ENCODE assay signal across 12 cellular contexts in the genomic region with DNA sequence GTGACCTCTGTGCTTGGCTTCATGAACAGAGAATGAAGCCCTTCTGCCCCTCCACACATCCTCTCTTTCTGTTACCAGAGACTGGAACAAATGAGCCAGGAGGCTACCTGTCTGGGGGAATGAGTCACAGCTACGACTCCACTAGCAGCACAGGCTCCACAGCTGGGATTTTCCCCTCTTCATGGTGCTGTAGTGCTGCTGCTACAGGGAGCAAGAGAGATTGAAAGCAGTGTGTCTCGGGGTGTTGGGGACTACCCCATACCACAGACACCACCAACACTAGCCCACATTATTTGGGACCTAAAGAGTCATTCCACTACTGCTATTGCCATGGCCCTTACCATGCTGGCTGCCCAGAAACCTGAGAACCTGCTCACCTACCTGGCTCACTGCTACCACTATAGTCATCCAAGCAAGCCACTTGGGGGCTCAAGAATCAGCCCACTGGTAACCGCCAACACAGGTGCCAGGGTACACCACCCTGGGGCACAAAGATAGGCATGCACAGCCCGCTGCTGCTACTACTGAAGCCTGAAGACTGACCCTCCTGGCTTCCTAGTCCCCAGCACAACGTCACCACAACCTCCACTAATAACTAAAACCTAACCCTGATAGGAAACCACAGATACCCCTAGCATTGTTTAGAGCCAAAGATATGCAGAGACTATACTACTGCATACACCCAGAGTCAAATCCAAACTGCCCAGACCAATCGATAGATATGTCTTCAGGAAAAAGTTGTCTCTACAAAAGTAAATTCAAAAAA. TPM values are rescaled to one million over a fixed set of nuclear protein-coding genes. Genes with fewer than 3 reads are reported as not detected.
A peak's percentile ranks its signal among the peaks of the same experiment; 100 is the strongest.
DNase-seq lines count a peak whose midpoint lies in the region; ATAC-seq and TF ChIP-seq lines count a peak whose summit lies in the region.
"Had no signal": no experiment of that assay in that cellular context is flagged by ENCODE, and none has a peak within 500 bp of the region (broad histone marks: within the 10 kb centered on the region; RNA-seq: fewer than 3 reads in every experiment).

No MANE protein-coding gene starts in this region.

- H3K4me3 ChIP-seq in aorta (ENCODE audit: low read length in 2 of 2): no peak overlapping the region
- H3K4me3 ChIP-seq: BLaER1 treated with 17β-estradiol and CSF1 and Interleukin-3, amounts not matched to agents 10 nM and 100 nM; transverse colon had no signal

- WGBS in aorta, 2 donors: 68 to 77% methylated on average over 6 of the region's 6 CpGs

- peaks cover 31% of the 10 kb centered on the region for H3K27me3 Mint-ChIP-seq in activated T-cell treated with anti-CD3 and anti-CD28 coated beads, Interleukin-2, amount 50 U/mL, for 4 hours (ENCODE audit: low read depth)
- no peaks in the 10 kb centered on the region for H3K27me3 Mint-ChIP-seq in type B pancreatic cell

- H3K36me3 ChIP-seq in aorta (ENCODE audit: control insufficient read depth in 1 of 2, insufficient read depth in 2 of 2, low read length in 1 of 2): no peaks in the 10 kb centered on the region
- H3K36me3 ChIP-seq: BLaER1 treated with 17β-estradiol and CSF1 and Interleukin-3, amounts not matched to agents 10 nM and 100 nM; transverse colon had no signal

- no peak overlapping the region for H3K27ac Mint-ChIP-seq in type B pancreatic cell
- H3K27ac Mint-ChIP-seq: WTC11 had no signal

- H3K4me3 Mint-ChIP-seq in activated T-cell treated with anti-CD3 and anti-CD28 coated beads, Interleukin-2, amount 50 U/mL, for 4 hours: no peak overlapping the region
- H3K4me3 Mint-ChIP-seq in type B pancreatic cell: no peak overlapping the region
- H3K4me3 Mint-ChIP-seq: WTC11 had no signal

- no peaks in the 10 kb centered on the region for H3K27me3 ChIP-seq in aorta (ENCODE audit: control insufficient read depth in 1 of 2, insufficient read depth in 2 of 2, low read length in 1 of 2)
- H3K27me3 ChIP-seq: transverse colon had no signal

- no peaks in the 10 kb centered on the region for H3K36me3 Mint-ChIP-seq in activated T-cell treated with anti-CD3 and anti-CD28 coated beads, Interleukin-2, amount 50 U/mL, for 4 hours (ENCODE audit: insufficient read depth)
- H3K36me3 Mint-ChIP-seq in type B pancreatic cell: no peaks in the 10 kb centered on the region

- no peaks in the 10 kb centered on the region for H3K4me1 ChIP-seq in aorta (ENCODE audit: control insufficient read depth in 1 of 2, insufficient read depth in 2 of 2, low read length in 2 of 2)
- H3K4me1 ChIP-seq: transverse colon had no signal

- H3K27ac ChIP-seq in aorta (ENCODE audit: low read depth in 1 of 2, low read length in 2 of 2): no peak overlapping the region
- H3K27ac ChIP-seq: BLaER1 treated with 17β-estradiol and CSF1 and Interleukin-3, amounts not matched to agents 10 nM and 100 nM; transverse colon had no signal

- TF ChIP-seq CTCF in type B pancreatic cell (conservative IDR thresholded peaks at IDR 0.05): no peak

- H3K9me3 Mint-ChIP-seq in activated T-cell treated with anti-CD3 and anti-CD28 coated beads, Interleukin-2, amount 50 U/mL, for 4 hours: peaks cover 14% of the 10 kb centered on the region
- H3K9me3 Mint-ChIP-seq in type B pancreatic cell: peaks cover 2% of the 10 kb centered on the region

- DNase-seq in stimulated activated CD4-positive, alpha-beta T cell treated with anti-CD3 and anti-CD28 coated beads, Interleukin-12 subunit alpha, Interleukin-12 subunit beta, amount 100 ng/mL, for 24 hours (ENCODE audit: low read depth in 2 of 2): peak; percentile 5 to 38
- DNase-seq in stimulated activated CD4-positive, alpha-beta T cell treated with anti-CD3 and anti-CD28 coated beads, Interleukin-12 subunit alpha, Interleukin-12 subunit beta, amount 100 ng/mL, for 4 hours: no peak
- DNase-seq in activated T-cell treated with anti-CD3 and anti-CD28 coated beads, Interleukin-2, amount 50 U/mL, for 4 hours: no peak
- DNase-seq in superior temporal gyrus (ENCODE audit: extremely low spot score) (no peak), type B pancreatic cell (ENCODE audit: extremely low spot score, unreplicated experiment) (no peak), SHP77 (lab: John Stamatoyannopoulos, UW) (no peak), aorta (no peak)
- DNase-seq: NCI-H2171, transverse colon had no signal

- H3K4me1 Mint-ChIP-seq in activated T-cell treated with anti-CD3 and anti-CD28 coated beads, Interleukin-2, amount 50 U/mL, for 4 hours (ENCODE audit: low read depth): no peaks in the 10 kb centered on the region
- no peaks in the 10 kb centered on the region for H3K4me1 Mint-ChIP-seq in type B pancreatic cell (ENCODE audit: unreplicated experiment)
- H3K4me1 Mint-ChIP-seq: WTC11 had no signal

- H3K9me3 ChIP-seq in aorta (ENCODE audit: control insufficient read depth, low read length): peaks cover 13% of the 10 kb centered on the region

- peak; percentile 97 for ATAC-seq in HG02852 (IDR thresholded peaks at IDR 0.05; ENCODE audit: unreplicated experiment)
- ATAC-seq in activated T-cell treated with anti-CD3 and anti-CD28 coated beads, Interleukin-2, amount 50 U/mL, for 4 hours: peak; percentile 97 to 99
- no peak for ATAC-seq in aorta (ENCODE audit: low FRiP score)
- ATAC-seq: WTC11 had no signal

- intact Hi-C loops in aorta (cut with DNase I): no loop called here

RNA-seq across cellular contexts. Expression of a gene that starts 17.7 kb away (rescaled TPM):
- not detected for total RNA-seq in activated T-cell treated with anti-CD3 and anti-CD28 coated beads, Interleukin-2, amount 50 U/mL, for 4 hours
- total RNA-seq in type B pancreatic cell (ENCODE audit: low replicate concordance) (not detected in 2 replicates), aorta (not detected)
- polyA plus RNA-seq in aorta: not detected
- total RNA-seq: transverse colon, WTC11 had no signal

RNA-seq across cellular contexts. Expression of a gene that starts 27.9 kb away (rescaled TPM):
- not detected for total RNA-seq in activated T-cell treated with anti-CD3 and anti-CD28 coated beads, Interleukin-2, amount 50 U/mL, for 4 hours
- not detected in 2 replicates for total RNA-seq in type B pancreatic cell (ENCODE audit: low replicate concordance)
- total RNA-seq in aorta: not detected
- not detected for polyA plus RNA-seq in aorta
- total RNA-seq: transverse colon, WTC11 had no signal

RNA-seq across cellular contexts. Expression of a gene that starts 40.0 kb away (rescaled TPM):
- total RNA-seq in activated T-cell treated with anti-CD3 and anti-CD28 coated beads, Interleukin-2, amount 50 U/mL, for 4 hours: not detected
- not detected in 2 replicates for total RNA-seq in type B pancreatic cell (ENCODE audit: low replicate concordance)
- total RNA-seq in aorta: not detected
- not detected for polyA plus RNA-seq in aorta
- total RNA-seq: transverse colon, WTC11 had no signal

RNA-seq across cellular contexts. Expression of a gene that starts 54.7 kb away (rescaled TPM):
- total RNA-seq in activated T-cell treated with anti-CD3 and anti-CD28 coated beads, Interleukin-2, amount 50 U/mL, for 4 hours: not detected
- total RNA-seq in type B pancreatic cell (ENCODE audit: low replicate concordance) (not detected in 2 replicates), aorta (not detected)
- not detected for polyA plus RNA-seq in aorta
- total RNA-seq: transverse colon, WTC11 had no signal

Comparison
In these comparisons a context has a peak if more than half of its experiments do, and no peak if none do; other contexts are left out.
1. DNase-seq: peak in stimulated activated CD4-positive, alpha-beta T cell treated with anti-CD3 and anti-CD28 coated beads, Interleukin-12 subunit alpha, Interleukin-12 subunit beta, amount 100 ng/mL, for 24 hours (2 of 2); none in stimulated activated CD4-positive, alpha-beta T cell treated with anti-CD3 and anti-CD28 coated beads, Interleukin-12 subunit alpha, Interleukin-12 subunit beta, amount 100 ng/mL, for 4 hours (single experiment), activated T-cell treated with anti-CD3 and anti-CD28 coated beads, Interleukin-2, amount 50 U/mL, for 4 hours (single experiment), superior temporal gyrus (single experiment), type B pancreatic cell (single experiment), SHP77 (0 of 2) and aorta (0 of 2).